32 cellular contexts compared by ENCODE assay signal in the genomic region with DNA sequence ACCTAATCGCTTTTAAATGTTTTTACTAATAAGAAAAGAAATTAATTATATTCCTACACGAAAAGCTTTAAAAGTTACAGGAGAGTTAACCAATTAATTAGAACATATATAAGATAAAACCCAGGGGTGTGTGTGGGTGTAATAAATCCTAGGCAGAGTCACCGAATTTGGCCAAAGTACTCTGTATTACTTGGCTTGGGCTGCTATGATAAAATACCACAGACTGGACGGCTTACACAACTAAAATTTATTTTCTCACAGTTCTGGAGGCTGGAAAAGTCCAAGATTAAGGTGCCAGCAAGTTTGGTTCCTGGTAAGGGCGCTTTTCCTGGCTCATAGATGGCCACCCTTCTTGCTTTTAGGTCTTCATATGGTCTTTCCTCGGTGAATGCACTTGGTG. TPM values are rescaled to one million over a fixed set of nuclear protein-coding genes. Genes with fewer than 3 reads are reported as not detected.
"Had no signal": no experiment of that assay in that cellular context is flagged by ENCODE, and none has a peak within 500 bp of the region (broad histone marks: within the 10 kb centered on the region; RNA-seq: fewer than 3 reads in every experiment).

No MANE protein-coding gene starts in this region.

- H3K36me3 ChIP-seq: left lung, right lobe of liver, tibial nerve, uterus had no signal

- H3K4me3 ChIP-seq: hepatocyte, left lung, lung, mucosa of descending colon, psoas muscle, right lobe of liver, smooth muscle cell, tibial nerve, uterus had no signal

- H3K27me3 ChIP-seq: hepatocyte, right lobe of liver, tibial nerve, uterus had no signal

- H3K27ac ChIP-seq: hepatocyte, left lung, parathyroid adenoma, psoas muscle, right lobe of liver, tibial nerve, uterus had no signal

- DNase-seq: kidney; left colon; left lung; mesendoderm; midbrain; mucosa of descending colon; naive thymus-derived CD4-positive, alpha-beta T cell; psoas muscle; right lobe of liver; stimulated activated CD4-positive, alpha-beta T cell treated with anti-CD3 and anti-CD28 coated beads, Interleukin-1b, Interleukin-23, amount 100 ng/mL, for 48 hours; stimulated activated CD4-positive, alpha-beta T cell treated with anti-CD3 and anti-CD28 coated beads, Interleukin-2, amount 100 ng/mL, for 48 hours; stimulated activated CD4-positive, alpha-beta T cell treated with anti-CD3 and anti-CD28 coated beads, Interleukin-4, amount 100 ng/mL, for 4 hours; stimulated activated CD8-positive, alpha-beta memory T cell treated with anti-CD3 and anti-CD28 coated beads, Interleukin-4, amount 100 ng/mL, for 48 hours; stimulated activated naive CD4-positive, alpha-beta T cell treated with Interleukin-2 at 50 U/mL for 16 hours; stimulated activated naive CD8-positive, alpha-beta T cell treated with anti-CD3 and anti-CD28 coated beads, Interleukin-15, amount 100 ng/mL, for 72 hours; substantia nigra; uterus had no signal

- H2AFZ ChIP-seq: hepatocyte, parathyroid adenoma had no signal

- H3K79me2 ChIP-seq: hepatocyte, parathyroid adenoma had no signal

- H3K4me1 ChIP-seq: left lung, parathyroid adenoma, psoas muscle, right lobe of liver, tibial nerve, uterus had no signal

- H3K9me3 ChIP-seq: left lung, mucosa of descending colon, psoas muscle, right lobe of liver, tibial nerve, uterus had no signal

- H3K4me2 ChIP-seq: hepatocyte, smooth muscle cell had no signal

- ATAC-seq: left colon; left lung; mucosa of descending colon; naive thymus-derived CD4-positive, alpha-beta T cell; natural killer cell treated with Interleukin-12 subunit alpha and Interleukin-12 subunit beta and Interleukin-15 and Interleukin-18, amount 100 ng/mL, for 72 hours; psoas muscle; stimulated activated memory B cell treated with anti-CD40 and anti-IgM and Interleukin-4, amounts not matched to agents 10 μg/mL and 1 μg/mL and 100 μg/mL, for 72 hours; stimulated activated naive CD8-positive, alpha-beta T cell treated with anti-CD3 and anti-CD28 coated beads, Interleukin-15, amount 100 ng/mL, for 72 hours had no signal

RNA-seq across cellular contexts. Expression of gene AWAT1, which starts 10.4 kb away (rescaled TPM):
- total RNA-seq: hepatocyte; kidney; left colon; left lung; lung; mucosa of descending colon; myocyte; naive thymus-derived CD4-positive, alpha-beta T cell; natural killer cell treated with Interleukin-12 subunit alpha and Interleukin-12 subunit beta and Interleukin-15 and Interleukin-18, amount 100 ng/mL, for 72 hours; omental fat pad; posterior vena cava; psoas muscle; right lobe of liver; skeletal muscle tissue; smooth muscle cell; temporal lobe; tibial nerve; ureter; uterus had no signal
- polyA plus RNA-seq: hepatocyte; lung; naive thymus-derived CD4-positive, alpha-beta T cell; neural cell; psoas muscle; smooth muscle cell had no signal

RNA-seq across cellular contexts. Expression of gene P2RY4, which starts 15.1 kb away (rescaled TPM):
- total RNA-seq: myocyte, skeletal muscle tissue, temporal lobe had no signal
- polyA plus RNA-seq: naive thymus-derived CD4-positive, alpha-beta T cell; neural cell; smooth muscle cell had no signal

RNA-seq across cellular contexts. Expression of gene ARR3, which starts 23.3 kb away (rescaled TPM):
- total RNA-seq: hepatocyte; kidney; left lung; lung; myocyte; naive thymus-derived CD4-positive, alpha-beta T cell; natural killer cell treated with Interleukin-12 subunit alpha and Interleukin-12 subunit beta and Interleukin-15 and Interleukin-18, amount 100 ng/mL, for 72 hours; omental fat pad; posterior vena cava; psoas muscle; right lobe of liver; skeletal muscle tissue; smooth muscle cell; temporal lobe; tibial nerve; ureter; uterus had no signal
- polyA plus RNA-seq: hepatocyte; lung; naive thymus-derived CD4-positive, alpha-beta T cell; neural cell; psoas muscle; smooth muscle cell had no signal

RNA-seq across cellular contexts. Expression of gene RAB41, which starts 37.1 kb away (rescaled TPM):
- total RNA-seq: hepatocyte; kidney; left lung; lower leg skin; lung; myocyte; naive thymus-derived CD4-positive, alpha-beta T cell; natural killer cell treated with Interleukin-12 subunit alpha and Interleukin-12 subunit beta and Interleukin-15 and Interleukin-18, amount 100 ng/mL, for 72 hours; omental fat pad; posterior vena cava; psoas muscle; right lobe of liver; skeletal muscle tissue; smooth muscle cell; temporal lobe; tibial nerve; ureter; uterus had no signal
- polyA plus RNA-seq: hepatocyte; lung; naive thymus-derived CD4-positive, alpha-beta T cell; neural cell; psoas muscle had no signal
